1 cellular context compared by ENCODE assay signal in genomic region chr12:104291867-104292524, GRCh38.
A peak's percentile ranks its signal among the peaks of the same experiment; 100 is the strongest.
TF ChIP-seq lines count a peak whose summit lies in the region.

No MANE protein-coding gene starts in this region.

TF ChIP-seq in H1, 55 proteins besides CTCF, POLR2A, EP300 and RAD21:
- TF ChIP-seq YY1 (IDR thresholded peaks at IDR 0.05; ENCODE audit: low read depth, low read length) = 0 out of 2 replicates have a peak, but pooled peaks have one; percentile 14
- no peak for TF ChIP-seq SRF (IDR thresholded peaks at IDR 0.05; ENCODE audit: low read depth, low read length)
